In genomic region chr2:85133751-85134254, GRCh38 we compare ENCODE assay signal across 1 cellular context.
TF ChIP-seq lines count a peak whose summit lies in the region.

No MANE protein-coding gene starts in this region.

TF ChIP-seq in HepG2, 621 proteins besides CTCF, POLR2A, EP300 and RAD21 (continued from another document):
- TF ChIP-seq MYPOP (CRISPR knock-in tag; IDR thresholded peaks at IDR 0.05) (peak; percentile 83; the same call in 1 of the 2 replicates), ZFYVE20 (CRISPR knock-in tag; IDR thresholded peaks at IDR 0.05; ENCODE audit: borderline replicate concordance, low read depth) (no peak), ZUFSP (CRISPR knock-in tag; IDR thresholded peaks at IDR 0.05; ENCODE audit: borderline replicate concordance) (no peak), PAF1 (CRISPR knock-in tag; IDR thresholded peaks at IDR 0.05) (no peak), PHF8 (CRISPR knock-in tag; IDR thresholded peaks at IDR 0.05) (no peak), UBTF (CRISPR knock-in tag; IDR thresholded peaks at IDR 0.05) (peak; percentile 35; the same call in 1 of the 2 replicates), MXD1 (CRISPR knock-in tag; IDR thresholded peaks at IDR 0.05) (0 out of 2 replicates have a peak, but pooled peaks have one; percentile 28), CBX2 (IDR thresholded peaks at IDR 0.05; ENCODE audit: low read depth, low read length) (no peak), CBX2 (CRISPR knock-in tag; IDR thresholded peaks at IDR 0.05; ENCODE audit: low read depth) (0 out of 2 replicates have a peak, but pooled peaks have one; percentile 57), KLF9 (CRISPR knock-in tag; IDR thresholded peaks at IDR 0.05; ENCODE audit: low read depth) (no peak), HNRNPLL (IDR thresholded peaks at IDR 0.05; ENCODE audit: low read depth, low read length, poor library complexity, severe bottlenecking) (peak; percentile 30), IRF2 (CRISPR knock-in tag; IDR thresholded peaks at IDR 0.05) (no peak), EZH2 (conservative IDR thresholded peaks at IDR 0.05; ENCODE audit: low read depth, low read length) (peak; percentile 89), SP1 (IDR thresholded peaks at IDR 0.05) (no peak), SP1 (CRISPR knock-in tag; IDR thresholded peaks at IDR 0.05) (no peak), PRPF4 (IDR thresholded peaks at IDR 0.05; ENCODE audit: low read depth, low read length, poor library complexity, severe bottlenecking) (no peak), ZNF777 (CRISPR knock-in tag; IDR thresholded peaks at IDR 0.05) (peak; percentile 65; the same call in 1 of the 2 replicates), YY1 (IDR thresholded peaks at IDR 0.05; ENCODE audit: insufficient read depth, insufficient replicate concordance, low read depth, low read length) (no peak), ZNF564 (CRISPR knock-in tag; IDR thresholded peaks at IDR 0.05) (no peak), SRY (CRISPR knock-in tag; IDR thresholded peaks at IDR 0.05) (no peak), REXO4 (CRISPR knock-in tag; IDR thresholded peaks at IDR 0.05; ENCODE audit: borderline replicate concordance) (no peak), ZNF841 (CRISPR knock-in tag; IDR thresholded peaks at IDR 0.05; ENCODE audit: borderline replicate concordance) (no peak), MYNN (CRISPR knock-in tag; IDR thresholded peaks at IDR 0.05; ENCODE audit: low read depth) (no peak), HMGA1 (CRISPR knock-in tag; conservative IDR thresholded peaks at IDR 0.05) (no peak), ZNF563 (CRISPR knock-in tag; IDR thresholded peaks at IDR 0.05) (0 out of 2 replicates have a peak, but pooled peaks have one; percentile 19)
